ENCODE assay signal across 1 cellular context in the genomic region with DNA sequence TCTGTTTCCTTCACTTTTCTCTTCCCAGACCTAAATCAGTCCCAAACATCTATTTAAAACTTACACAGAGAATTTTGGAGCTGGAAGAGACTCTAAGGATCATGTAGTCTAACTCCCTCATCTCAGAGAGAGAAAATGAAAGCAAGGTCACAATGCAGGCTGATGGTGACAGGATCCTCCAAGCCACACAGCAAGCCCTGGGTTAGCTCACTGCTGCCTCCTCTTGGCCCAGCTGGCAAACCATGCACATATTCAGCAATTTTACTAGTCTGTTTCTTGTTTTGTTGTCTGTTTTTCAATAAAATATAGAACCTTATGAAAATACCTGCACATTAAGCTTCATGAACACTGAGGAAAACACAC.
A peak's percentile ranks its signal among the peaks of the same experiment; 100 is the strongest.
TF ChIP-seq lines count a peak whose summit lies in the region.

No MANE protein-coding gene starts in this region.

TF ChIP-seq in GM12878, 131 proteins besides CTCF, POLR2A, EP300 and RAD21 (continued from another document):
- TF ChIP-seq, protein P1, sequence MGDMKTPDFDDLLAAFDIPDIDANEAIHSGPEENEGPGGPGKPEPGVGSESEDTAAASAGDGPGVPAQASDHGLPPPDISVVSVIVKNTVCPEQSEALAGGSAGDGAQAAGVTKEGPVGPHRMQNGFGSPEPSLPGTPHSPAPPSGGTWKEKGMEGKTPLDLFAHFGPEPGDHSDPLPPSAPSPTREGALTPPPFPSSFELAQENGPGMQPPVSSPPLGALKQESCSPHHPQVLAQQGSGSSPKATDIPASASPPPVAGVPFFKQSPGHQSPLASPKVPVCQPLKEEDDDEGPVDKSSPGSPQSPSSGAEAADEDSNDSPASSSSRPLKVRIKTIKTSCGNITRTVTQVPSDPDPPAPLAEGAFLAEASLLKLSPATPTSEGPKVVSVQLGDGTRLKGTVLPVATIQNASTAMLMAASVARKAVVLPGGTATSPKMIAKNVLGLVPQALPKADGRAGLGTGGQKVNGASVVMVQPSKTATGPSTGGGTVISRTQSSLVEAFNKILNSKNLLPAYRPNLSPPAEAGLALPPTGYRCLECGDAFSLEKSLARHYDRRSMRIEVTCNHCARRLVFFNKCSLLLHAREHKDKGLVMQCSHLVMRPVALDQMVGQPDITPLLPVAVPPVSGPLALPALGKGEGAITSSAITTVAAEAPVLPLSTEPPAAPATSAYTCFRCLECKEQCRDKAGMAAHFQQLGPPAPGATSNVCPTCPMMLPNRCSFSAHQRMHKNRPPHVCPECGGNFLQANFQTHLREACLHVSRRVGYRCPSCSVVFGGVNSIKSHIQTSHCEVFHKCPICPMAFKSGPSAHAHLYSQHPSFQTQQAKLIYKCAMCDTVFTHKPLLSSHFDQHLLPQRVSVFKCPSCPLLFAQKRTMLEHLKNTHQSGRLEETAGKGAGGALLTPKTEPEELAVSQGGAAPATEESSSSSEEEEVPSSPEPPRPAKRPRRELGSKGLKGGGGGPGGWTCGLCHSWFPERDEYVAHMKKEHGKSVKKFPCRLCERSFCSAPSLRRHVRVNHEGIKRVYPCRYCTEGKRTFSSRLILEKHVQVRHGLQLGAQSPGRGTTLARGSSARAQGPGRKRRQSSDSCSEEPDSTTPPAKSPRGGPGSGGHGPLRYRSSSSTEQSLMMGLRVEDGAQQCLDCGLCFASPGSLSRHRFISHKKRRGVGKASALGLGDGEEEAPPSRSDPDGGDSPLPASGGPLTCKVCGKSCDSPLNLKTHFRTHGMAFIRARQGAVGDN (IDR thresholded peaks at IDR 0.05), result peak; percentile 69
- TF ChIP-seq, protein P2, sequence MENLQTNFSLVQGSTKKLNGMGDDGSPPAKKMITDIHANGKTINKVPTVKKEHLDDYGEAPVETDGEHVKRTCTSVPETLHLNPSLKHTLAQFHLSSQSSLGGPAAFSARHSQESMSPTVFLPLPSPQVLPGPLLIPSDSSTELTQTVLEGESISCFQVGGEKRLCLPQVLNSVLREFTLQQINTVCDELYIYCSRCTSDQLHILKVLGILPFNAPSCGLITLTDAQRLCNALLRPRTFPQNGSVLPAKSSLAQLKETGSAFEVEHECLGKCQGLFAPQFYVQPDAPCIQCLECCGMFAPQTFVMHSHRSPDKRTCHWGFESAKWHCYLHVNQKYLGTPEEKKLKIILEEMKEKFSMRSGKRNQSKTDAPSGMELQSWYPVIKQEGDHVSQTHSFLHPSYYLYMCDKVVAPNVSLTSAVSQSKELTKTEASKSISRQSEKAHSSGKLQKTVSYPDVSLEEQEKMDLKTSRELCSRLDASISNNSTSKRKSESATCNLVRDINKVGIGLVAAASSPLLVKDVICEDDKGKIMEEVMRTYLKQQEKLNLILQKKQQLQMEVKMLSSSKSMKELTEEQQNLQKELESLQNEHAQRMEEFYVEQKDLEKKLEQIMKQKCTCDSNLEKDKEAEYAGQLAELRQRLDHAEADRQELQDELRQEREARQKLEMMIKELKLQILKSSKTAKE (IDR thresholded peaks at IDR 0.05; ENCODE audit: low read depth, poor library complexity, severe bottlenecking), result peak; percentile 47
- peak; percentile 82 for TF ChIP-seq RUNX3 (IDR thresholded peaks at IDR 0.05; ENCODE audit: low read length)
- TF ChIP-seq MYB (IDR thresholded peaks at IDR 0.05; ENCODE audit: borderline replicate concordance, low read depth, low read length), result no peak
- TF ChIP-seq, protein P3, sequence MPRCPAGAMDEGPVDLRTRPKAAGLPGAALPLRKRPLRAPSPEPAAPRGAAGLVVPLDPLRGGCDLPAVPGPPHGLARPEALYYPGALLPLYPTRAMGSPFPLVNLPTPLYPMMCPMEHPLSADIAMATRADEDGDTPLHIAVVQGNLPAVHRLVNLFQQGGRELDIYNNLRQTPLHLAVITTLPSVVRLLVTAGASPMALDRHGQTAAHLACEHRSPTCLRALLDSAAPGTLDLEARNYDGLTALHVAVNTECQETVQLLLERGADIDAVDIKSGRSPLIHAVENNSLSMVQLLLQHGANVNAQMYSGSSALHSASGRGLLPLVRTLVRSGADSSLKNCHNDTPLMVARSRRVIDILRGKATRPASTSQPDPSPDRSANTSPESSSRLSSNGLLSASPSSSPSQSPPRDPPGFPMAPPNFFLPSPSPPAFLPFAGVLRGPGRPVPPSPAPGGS (IDR thresholded peaks at IDR 0.05; ENCODE audit: borderline replicate concordance, insufficient read depth, low read depth, low read length, poor library complexity, severe bottlenecking), result no peak
- 0 out of 2 replicates have a peak, but pooled peaks have one; percentile 64 for TF ChIP-seq CBX5 (IDR thresholded peaks at IDR 0.05; ENCODE audit: low read depth)
- no peak for TF ChIP-seq NR2C1 (IDR thresholded peaks at IDR 0.05)
- no peak for TF ChIP-seq NFXL1 (IDR thresholded peaks at IDR 0.05; ENCODE audit: borderline replicate concordance)
- TF ChIP-seq NR2F1 (conservative IDR thresholded peaks at IDR 0.05), result peak; percentile 28; the same call in 1 of the 2 replicates
- TF ChIP-seq POU2F2 (IDR thresholded peaks at IDR 0.05; ENCODE audit: borderline replicate concordance, low read depth, low read length), result peak; percentile 62; the same call in 1 of the 3 replicates
- no peak for TF ChIP-seq CBFB (IDR thresholded peaks at IDR 0.05; ENCODE audit: low read depth)
- no peak for TF ChIP-seq CBX3 (IDR thresholded peaks at IDR 0.05; ENCODE audit: borderline replicate concordance, low read depth)
